In genomic region chr7:37832194-37832593, GRCh38 we compare ENCODE assay signal across 8 cellular contexts. TPM values are rescaled to one million over a fixed set of nuclear protein-coding genes. Genes with fewer than 3 reads are reported as not detected.
DNase-seq lines count a peak whose midpoint lies in the region; ATAC-seq and TF ChIP-seq lines count a peak whose summit lies in the region.

No MANE protein-coding gene starts in this region.

- BruUV-seq in A673 (replicated peaks; lab: Mats Ljungman, UMichigan): no TSS peak
- no TSS peak for BruUV-seq in Panc1 (replicated peaks; lab: Mats Ljungman, UMichigan)

- H3K27me3 Mint-ChIP-seq in stimulated activated naive B cell treated with anti-CD40 and anti-IgM and Interleukin-4, amounts not matched to agents 10 μg/mL and 1 μg/mL and 100 μg/mL, for 72 hours: peaks cover 9 to 15% of the 10 kb centered on the region in 2 donors

- H3K27ac ChIP-seq in A673 (ENCODE audit: low read depth, low read length, poor library complexity, severe bottlenecking) (no peak overlapping the region), Panc1 (ENCODE audit: low read length) (no peak overlapping the region)

- no peak overlapping the region for H3K27ac Mint-ChIP-seq in stimulated activated naive B cell treated with anti-CD40 and anti-IgM and Interleukin-4, amounts not matched to agents 10 μg/mL and 1 μg/mL and 100 μg/mL, for 72 hours

- no peaks in the 10 kb centered on the region for H3K36me3 ChIP-seq in A673 (ENCODE audit: insufficient read depth, low read length, poor library complexity, severe bottlenecking)
- H3K36me3 ChIP-seq in Panc1 (ENCODE audit: control insufficient read depth, insufficient read depth, low read length): no peaks in the 10 kb centered on the region

- no peaks in the 10 kb centered on the region for H3K36me3 Mint-ChIP-seq in stimulated activated naive B cell treated with anti-CD40 and anti-IgM and Interleukin-4, amounts not matched to agents 10 μg/mL and 1 μg/mL and 100 μg/mL, for 72 hours

- H3K9me3 ChIP-seq in A673 (ENCODE audit: low read depth, low read length, poor library complexity, severe bottlenecking) (no peaks in the 10 kb centered on the region), Panc1 (ENCODE audit: control insufficient read depth, insufficient read depth, low read depth, low read length) (no peaks in the 10 kb centered on the region)

- no peaks in the 10 kb centered on the region for H3K9me3 Mint-ChIP-seq in stimulated activated naive B cell treated with anti-CD40 and anti-IgM and Interleukin-4, amounts not matched to agents 10 μg/mL and 1 μg/mL and 100 μg/mL, for 72 hours

- TF ChIP-seq CTCF in A673 (conservative IDR thresholded peaks at IDR 0.05; ENCODE audit: low read depth, low read length) (peak; percentile 29; the same call in 1 of the 2 replicates), Panc1 (IDR thresholded peaks at IDR 0.05) (no peak)

- ATAC-seq in GM18861 (IDR thresholded peaks at IDR 0.05; ENCODE audit: unreplicated experiment) (peak; percentile 81), HG03159 (IDR thresholded peaks at IDR 0.05; ENCODE audit: unreplicated experiment) (peak; percentile 78), Panc1 (0 out of 2 replicates have a peak, but pooled peaks have one; percentile 42)
- peak; percentile 91 to 94 for ATAC-seq in stimulated activated naive B cell treated with anti-CD40 and anti-IgM and Interleukin-4, amounts not matched to agents 10 μg/mL and 1 μg/mL and 100 μg/mL, for 72 hours (replicated peaks)

- intact Hi-C loops in A673 (cut with micrococcal nuclease; ENCODE audit: unreplicated experiment) (loop anchor here (2.0 to 5.0 kb wide), 2 partner anchors 545 to 625 kb away; no protein-coding TSS in a partner anchor), Panc1 (cut with micrococcal nuclease; ENCODE audit: unreplicated experiment) (loop anchor here (5.0 to 10.0 kb wide), 2 partner anchors 317 to 595 kb away; no protein-coding TSS in a partner anchor), cardiac septum (cut with DNase I) (loop anchor here (5.0 to 10.0 kb wide), 3 partner anchors 205 to 625 kb away; no protein-coding TSS in a partner anchor)

- POLR2A ChIA-PET in A673 (lab: Charles Lee; ENCODE audit: low non-redundant PET) (no interaction called here), Panc1 (lab: Charles Lee) (no interaction called here)

- DNase-seq in A673 (ENCODE audit: low spot score) (peak; percentile 74), Panc1 (ENCODE audit: low read depth, low spot score) (no peak), cardiac septum (ENCODE audit: low spot score) (peak; percentile 78), NCI-H510A (lab: John Stamatoyannopoulos, UW) (no peak)
- no peak for DNase-seq in stimulated activated naive B cell treated with anti-CD40 and anti-IgM and Interleukin-4, amounts not matched to agents 10 μg/mL and 1 μg/mL and 100 μg/mL, for 72 hours
- DNase-seq in central memory CD4-positive, alpha-beta T cell: no peak

- H3K4me3 Mint-ChIP-seq in stimulated activated naive B cell treated with anti-CD40 and anti-IgM and Interleukin-4, amounts not matched to agents 10 μg/mL and 1 μg/mL and 100 μg/mL, for 72 hours: no peak overlapping the region

- H3K4me1 Mint-ChIP-seq in stimulated activated naive B cell treated with anti-CD40 and anti-IgM and Interleukin-4, amounts not matched to agents 10 μg/mL and 1 μg/mL and 100 μg/mL, for 72 hours: peaks cover 9 to 22% of the 10 kb centered on the region in 2 donors

- H3K4me1 ChIP-seq in A673 (ENCODE audit: insufficient read depth, low read length, poor library complexity, severe bottlenecking) (no peaks in the 10 kb centered on the region), Panc1 (ENCODE audit: control insufficient read depth, insufficient read depth, low read length) (peaks cover 4% of the 10 kb centered on the region; the same call in 1 of the 2 replicates)

- H3K4me3 ChIP-seq in A673 (ENCODE audit: low read depth, low read length, poor library complexity, severe bottlenecking) (no peak overlapping the region), Panc1 (ENCODE audit: low read depth in 2 of 2, low read length in 2 of 2) (no peak overlapping the region)

- in situ Hi-C loops in Panc1 (cut with HindIII; ENCODE audit: low pct_unique_long_range_greater_than_20kb, low sequenced_read_pairs): no loop called here

- H3K27me3 ChIP-seq in A673 (replicated peaks; ENCODE audit: insufficient read depth, low read depth, low read length, poor library complexity) (no peaks in the 10 kb centered on the region), Panc1 (ENCODE audit: control insufficient read depth, insufficient read depth, low read length) (no peaks in the 10 kb centered on the region; the same call in none of the 2 replicates)

- CTCF ChIA-PET in A673 (lab: Charles Lee): no interaction called here
- CTCF ChIA-PET in Panc1 (lab: Charles Lee): interaction anchor here (0.6 kb wide), 1 partner anchor 602 kb away, joined by 4 read pairs; no protein-coding TSS in a partner anchor

RNA-seq across cellular contexts. Expression of gene NME8, which starts 16.2 kb away (rescaled TPM):
- not detected in 2 replicates for total RNA-seq in A673 (2021)
- not detected for total RNA-seq in Panc1 (2021; ENCODE audit: unreplicated experiment)
- not detected for polyA plus RNA-seq in Panc1 (2012; ENCODE audit: insufficient read length)
- total RNA-seq in cardiac septum: not detected

Comparison
In these comparisons a context has a peak if more than half of its experiments do, and no peak if none do; other contexts are left out.
1. DNase-seq: peak in A673 (single experiment) and cardiac septum (single experiment); none in Panc1 (single experiment), stimulated activated naive B cell treated with anti-CD40 and anti-IgM and Interleukin-4, amounts not matched to agents 10 μg/mL and 1 μg/mL and 100 μg/mL, for 72 hours (single experiment), central memory CD4-positive, alpha-beta T cell (single experiment) and NCI-H510A (single experiment).
2. ATAC-seq: peak in every context shown above with its lines; median percentile 92 in stimulated activated naive B cell treated with anti-CD40 and anti-IgM and Interleukin-4, amounts not matched to agents 10 μg/mL and 1 μg/mL and 100 μg/mL, for 72 hours; 81 in GM18861; 78 in HG03159; 42 in Panc1.